Comparison of ENCODE assay signal across 1 cellular context in genomic region chr1:30892671-30893073, GRCh38.
TF ChIP-seq lines count a peak whose summit lies in the region.

No MANE protein-coding gene starts in this region.

TF ChIP-seq in K562, 482 proteins besides CTCF, POLR2A, EP300 and RAD21 (continued from another document):
- TF ChIP-seq, protein P1, sequence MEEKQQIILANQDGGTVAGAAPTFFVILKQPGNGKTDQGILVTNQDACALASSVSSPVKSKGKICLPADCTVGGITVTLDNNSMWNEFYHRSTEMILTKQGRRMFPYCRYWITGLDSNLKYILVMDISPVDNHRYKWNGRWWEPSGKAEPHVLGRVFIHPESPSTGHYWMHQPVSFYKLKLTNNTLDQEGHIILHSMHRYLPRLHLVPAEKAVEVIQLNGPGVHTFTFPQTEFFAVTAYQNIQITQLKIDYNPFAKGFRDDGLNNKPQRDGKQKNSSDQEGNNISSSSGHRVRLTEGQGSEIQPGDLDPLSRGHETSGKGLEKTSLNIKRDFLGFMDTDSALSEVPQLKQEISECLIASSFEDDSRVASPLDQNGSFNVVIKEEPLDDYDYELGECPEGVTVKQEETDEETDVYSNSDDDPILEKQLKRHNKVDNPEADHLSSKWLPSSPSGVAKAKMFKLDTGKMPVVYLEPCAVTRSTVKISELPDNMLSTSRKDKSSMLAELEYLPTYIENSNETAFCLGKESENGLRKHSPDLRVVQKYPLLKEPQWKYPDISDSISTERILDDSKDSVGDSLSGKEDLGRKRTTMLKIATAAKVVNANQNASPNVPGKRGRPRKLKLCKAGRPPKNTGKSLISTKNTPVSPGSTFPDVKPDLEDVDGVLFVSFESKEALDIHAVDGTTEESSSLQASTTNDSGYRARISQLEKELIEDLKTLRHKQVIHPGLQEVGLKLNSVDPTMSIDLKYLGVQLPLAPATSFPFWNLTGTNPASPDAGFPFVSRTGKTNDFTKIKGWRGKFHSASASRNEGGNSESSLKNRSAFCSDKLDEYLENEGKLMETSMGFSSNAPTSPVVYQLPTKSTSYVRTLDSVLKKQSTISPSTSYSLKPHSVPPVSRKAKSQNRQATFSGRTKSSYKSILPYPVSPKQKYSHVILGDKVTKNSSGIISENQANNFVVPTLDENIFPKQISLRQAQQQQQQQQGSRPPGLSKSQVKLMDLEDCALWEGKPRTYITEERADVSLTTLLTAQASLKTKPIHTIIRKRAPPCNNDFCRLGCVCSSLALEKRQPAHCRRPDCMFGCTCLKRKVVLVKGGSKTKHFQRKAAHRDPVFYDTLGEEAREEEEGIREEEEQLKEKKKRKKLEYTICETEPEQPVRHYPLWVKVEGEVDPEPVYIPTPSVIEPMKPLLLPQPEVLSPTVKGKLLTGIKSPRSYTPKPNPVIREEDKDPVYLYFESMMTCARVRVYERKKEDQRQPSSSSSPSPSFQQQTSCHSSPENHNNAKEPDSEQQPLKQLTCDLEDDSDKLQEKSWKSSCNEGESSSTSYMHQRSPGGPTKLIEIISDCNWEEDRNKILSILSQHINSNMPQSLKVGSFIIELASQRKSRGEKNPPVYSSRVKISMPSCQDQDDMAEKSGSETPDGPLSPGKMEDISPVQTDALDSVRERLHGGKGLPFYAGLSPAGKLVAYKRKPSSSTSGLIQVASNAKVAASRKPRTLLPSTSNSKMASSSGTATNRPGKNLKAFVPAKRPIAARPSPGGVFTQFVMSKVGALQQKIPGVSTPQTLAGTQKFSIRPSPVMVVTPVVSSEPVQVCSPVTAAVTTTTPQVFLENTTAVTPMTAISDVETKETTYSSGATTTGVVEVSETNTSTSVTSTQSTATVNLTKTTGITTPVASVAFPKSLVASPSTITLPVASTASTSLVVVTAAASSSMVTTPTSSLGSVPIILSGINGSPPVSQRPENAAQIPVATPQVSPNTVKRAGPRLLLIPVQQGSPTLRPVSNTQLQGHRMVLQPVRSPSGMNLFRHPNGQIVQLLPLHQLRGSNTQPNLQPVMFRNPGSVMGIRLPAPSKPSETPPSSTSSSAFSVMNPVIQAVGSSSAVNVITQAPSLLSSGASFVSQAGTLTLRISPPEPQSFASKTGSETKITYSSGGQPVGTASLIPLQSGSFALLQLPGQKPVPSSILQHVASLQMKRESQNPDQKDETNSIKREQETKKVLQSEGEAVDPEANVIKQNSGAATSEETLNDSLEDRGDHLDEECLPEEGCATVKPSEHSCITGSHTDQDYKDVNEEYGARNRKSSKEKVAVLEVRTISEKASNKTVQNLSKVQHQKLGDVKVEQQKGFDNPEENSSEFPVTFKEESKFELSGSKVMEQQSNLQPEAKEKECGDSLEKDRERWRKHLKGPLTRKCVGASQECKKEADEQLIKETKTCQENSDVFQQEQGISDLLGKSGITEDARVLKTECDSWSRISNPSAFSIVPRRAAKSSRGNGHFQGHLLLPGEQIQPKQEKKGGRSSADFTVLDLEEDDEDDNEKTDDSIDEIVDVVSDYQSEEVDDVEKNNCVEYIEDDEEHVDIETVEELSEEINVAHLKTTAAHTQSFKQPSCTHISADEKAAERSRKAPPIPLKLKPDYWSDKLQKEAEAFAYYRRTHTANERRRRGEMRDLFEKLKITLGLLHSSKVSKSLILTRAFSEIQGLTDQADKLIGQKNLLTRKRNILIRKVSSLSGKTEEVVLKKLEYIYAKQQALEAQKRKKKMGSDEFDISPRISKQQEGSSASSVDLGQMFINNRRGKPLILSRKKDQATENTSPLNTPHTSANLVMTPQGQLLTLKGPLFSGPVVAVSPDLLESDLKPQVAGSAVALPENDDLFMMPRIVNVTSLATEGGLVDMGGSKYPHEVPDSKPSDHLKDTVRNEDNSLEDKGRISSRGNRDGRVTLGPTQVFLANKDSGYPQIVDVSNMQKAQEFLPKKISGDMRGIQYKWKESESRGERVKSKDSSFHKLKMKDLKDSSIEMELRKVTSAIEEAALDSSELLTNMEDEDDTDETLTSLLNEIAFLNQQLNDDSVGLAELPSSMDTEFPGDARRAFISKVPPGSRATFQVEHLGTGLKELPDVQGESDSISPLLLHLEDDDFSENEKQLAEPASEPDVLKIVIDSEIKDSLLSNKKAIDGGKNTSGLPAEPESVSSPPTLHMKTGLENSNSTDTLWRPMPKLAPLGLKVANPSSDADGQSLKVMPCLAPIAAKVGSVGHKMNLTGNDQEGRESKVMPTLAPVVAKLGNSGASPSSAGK (IDR thresholded peaks at IDR 0.05) = no peak
- TF ChIP-seq POLR2H (tag; IDR thresholded peaks at IDR 0.05; ENCODE audit: low read depth) (no peak), ESRRA (IDR thresholded peaks at IDR 0.05; ENCODE audit: borderline replicate concordance, low read depth) (peak; percentile 68), TAF7 (tag; IDR thresholded peaks at IDR 0.05) (no peak), NCOR1 (IDR thresholded peaks at IDR 0.05) (no peak), NONO (IDR thresholded peaks at IDR 0.05; ENCODE audit: low read depth in 2 of 2, low read length in 1 of 2) (no peak), SMARCA4 (IDR thresholded peaks at IDR 0.05) (peak; percentile 39; the same call in 1 of the 2 replicates), TCF3 (CRISPR knock-in tag; IDR thresholded peaks at IDR 0.05) (no peak), HDAC1 (IDR thresholded peaks at IDR 0.05) (peak in 1 of 2 experiments; percentile 67; a peak in 1 of 4 replicates), SRSF7 (optimal IDR thresholded peaks at IDR 0.05; ENCODE audit: low read depth, low read length) (no peak), PTRF (tag; IDR thresholded peaks at IDR 0.05) (no peak), HDAC2 (IDR thresholded peaks at IDR 0.05) (0 out of 2 replicates have a peak, but pooled peaks have one; percentile 35), NFE2L1 (tag; IDR thresholded peaks at IDR 0.05; ENCODE audit: borderline replicate concordance, low read depth) (no peak), ZNF143 (CRISPR knock-in tag; IDR thresholded peaks at IDR 0.05) (no peak), GATAD2A (IDR thresholded peaks at IDR 0.05) (0 out of 2 replicates have a peak, but pooled peaks have one; percentile 33), MEIS2 (IDR thresholded peaks at IDR 0.05; ENCODE audit: partially characterized antibody) (peak; percentile 34), ZBTB7A (IDR thresholded peaks at IDR 0.05; ENCODE audit: borderline replicate concordance, control insufficient read depth, low read depth, low read length) (0 out of 2 replicates have a peak, but pooled peaks have one; percentile 22), MEF2A (IDR thresholded peaks at IDR 0.05; ENCODE audit: control insufficient read depth, low read depth, low read length) (no peak), ZBTB12 (CRISPR knock-in tag; IDR thresholded peaks at IDR 0.05) (no peak), DACH1 (IDR thresholded peaks at IDR 0.05; ENCODE audit: partially characterized antibody) (peak; percentile 84), TBL1XR1 (IDR thresholded peaks at IDR 0.05; ENCODE audit: low read length in 2 of 2) (no peak), DPF2 (IDR thresholded peaks at IDR 0.05) (peak; percentile 49), SIRT6 (IDR thresholded peaks at IDR 0.05; ENCODE audit: low read depth, low read length) (no peak), TEAD1 (CRISPR knock-in tag; IDR thresholded peaks at IDR 0.05) (no peak), ARID1B (IDR thresholded peaks at IDR 0.05) (peak; percentile 25; the same call in 1 of the 2 replicates), CXXC5 (CRISPR knock-in tag; IDR thresholded peaks at IDR 0.05) (peak; percentile 31; the same call in 1 of the 2 replicates), FOXK1 (CRISPR knock-in tag; IDR thresholded peaks at IDR 0.05; ENCODE audit: borderline replicate concordance) (peak; percentile 59; the same call in 1 of the 2 replicates), FOXJ3 (CRISPR knock-in tag; IDR thresholded peaks at IDR 0.05) (no peak)
- TF ChIP-seq, protein P2, sequence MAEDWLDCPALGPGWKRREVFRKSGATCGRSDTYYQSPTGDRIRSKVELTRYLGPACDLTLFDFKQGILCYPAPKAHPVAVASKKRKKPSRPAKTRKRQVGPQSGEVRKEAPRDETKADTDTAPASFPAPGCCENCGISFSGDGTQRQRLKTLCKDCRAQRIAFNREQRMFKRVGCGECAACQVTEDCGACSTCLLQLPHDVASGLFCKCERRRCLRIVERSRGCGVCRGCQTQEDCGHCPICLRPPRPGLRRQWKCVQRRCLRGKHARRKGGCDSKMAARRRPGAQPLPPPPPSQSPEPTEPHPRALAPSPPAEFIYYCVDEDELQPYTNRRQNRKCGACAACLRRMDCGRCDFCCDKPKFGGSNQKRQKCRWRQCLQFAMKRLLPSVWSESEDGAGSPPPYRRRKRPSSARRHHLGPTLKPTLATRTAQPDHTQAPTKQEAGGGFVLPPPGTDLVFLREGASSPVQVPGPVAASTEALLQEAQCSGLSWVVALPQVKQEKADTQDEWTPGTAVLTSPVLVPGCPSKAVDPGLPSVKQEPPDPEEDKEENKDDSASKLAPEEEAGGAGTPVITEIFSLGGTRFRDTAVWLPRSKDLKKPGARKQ (CRISPR knock-in tag; IDR thresholded peaks at IDR 0.05) = no peak
